In the genomic region with DNA sequence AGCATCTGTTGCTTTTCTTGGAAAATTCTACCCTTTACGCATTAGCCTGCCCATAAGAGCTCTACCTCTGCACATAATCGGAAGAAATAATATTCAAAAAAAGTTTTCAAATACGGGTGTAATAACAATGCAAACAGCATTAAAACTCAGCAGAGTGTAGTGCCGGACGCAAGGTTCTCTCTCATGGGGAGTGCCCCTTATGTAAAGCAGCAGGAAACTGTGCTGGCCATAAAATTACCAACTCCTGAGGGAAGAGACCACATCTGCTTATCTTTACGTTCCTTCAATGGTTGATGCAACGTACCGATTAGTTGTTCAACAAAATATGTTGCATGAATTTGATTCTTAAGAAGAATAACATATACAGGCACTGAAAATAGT, we compare ENCODE assay signal across 10 cellular contexts.
A peak's percentile ranks its signal among the peaks of the same experiment; 100 is the strongest.
DNase-seq lines count a peak whose midpoint lies in the region; ATAC-seq and TF ChIP-seq lines count a peak whose summit lies in the region.
"Had no signal": no experiment of that assay in that cellular context is flagged by ENCODE, and none has a peak within 500 bp of the region (broad histone marks: within the 10 kb centered on the region; RNA-seq: fewer than 3 reads in every experiment).

No MANE protein-coding gene starts in this region.

- H3K4me3 ChIP-seq in vagina = no peak overlapping the region
- H3K4me3 ChIP-seq: sigmoid colon, thyroid gland had no signal

- H3K27me3 ChIP-seq in vagina = no peaks in the 10 kb centered on the region
- H3K27me3 ChIP-seq: sigmoid colon, thyroid gland had no signal

- ATAC-seq in GM18861 (IDR thresholded peaks at IDR 0.05; ENCODE audit: unreplicated experiment) (peak; percentile 69), GM21825 (IDR thresholded peaks at IDR 0.05; ENCODE audit: unreplicated experiment) (peak; percentile 83), HG03558 (IDR thresholded peaks at IDR 0.05; ENCODE audit: extremely low read depth, unreplicated experiment) (peak; percentile 47), memory B cell (ENCODE audit: low read depth) (peak; percentile 94)

- no peak for TF ChIP-seq CTCF in vagina (IDR thresholded peaks at IDR 0.05)

- peak; percentile 25 to 37 for DNase-seq in memory B cell (ENCODE audit: low spot score in 2 of 2)
- DNase-seq in vagina (ENCODE audit: extremely low spot score in 2 of 2) = no peak
- DNase-seq in CD1c-positive myeloid dendritic cell (ENCODE audit: extremely low spot score) = no peak
- no peak for DNase-seq in NCI-H2196 (lab: John Stamatoyannopoulos, UW; ENCODE audit: unreplicated experiment)
- no peak for DNase-seq in NCI-H226
- DNase-seq: sigmoid colon had no signal

- no peaks in the 10 kb centered on the region for H3K36me3 ChIP-seq in vagina
- H3K36me3 ChIP-seq: sigmoid colon, thyroid gland had no signal

- peaks cover 7% of the 10 kb centered on the region for H3K4me1 ChIP-seq in vagina

- intact Hi-C loops in vagina (cut with DNase I) = no loop called here

- H3K27ac Mint-ChIP-seq in memory B cell = peak overlapping the region; percentile 66

- H3K4me3 Mint-ChIP-seq in memory B cell = peak overlapping the region; percentile 88

- H3K4me1 Mint-ChIP-seq in memory B cell = peaks cover 36% of the 10 kb centered on the region

- H3K27ac ChIP-seq in vagina = no peak overlapping the region
- H3K27ac ChIP-seq: sigmoid colon had no signal

- no peaks in the 10 kb centered on the region for H3K9me3 ChIP-seq in vagina
- H3K9me3 ChIP-seq: sigmoid colon, thyroid gland had no signal

- H3K36me3 Mint-ChIP-seq in memory B cell = peaks cover 2% of the 10 kb centered on the region

- no peak for TF ChIP-seq POLR2A in vagina (IDR thresholded peaks at IDR 0.05)

- no peaks in the 10 kb centered on the region for H3K9me3 Mint-ChIP-seq in memory B cell

- H3K27me3 Mint-ChIP-seq in memory B cell = no peaks in the 10 kb centered on the region

Comparison
In these comparisons a context has a peak if more than half of its experiments do, and no peak if none do; other contexts are left out.
1. DNase-seq: peak in memory B cell (2 of 2); none in vagina (0 of 2), CD1c-positive myeloid dendritic cell (single experiment), NCI-H2196 (single experiment) and NCI-H226 (single experiment).
2. Peak in every context shown above with its lines, with median percentiles within 50 percentile points of each other: ATAC-seq.